ENCODE assay signal across 1 cellular context in the genomic region with DNA sequence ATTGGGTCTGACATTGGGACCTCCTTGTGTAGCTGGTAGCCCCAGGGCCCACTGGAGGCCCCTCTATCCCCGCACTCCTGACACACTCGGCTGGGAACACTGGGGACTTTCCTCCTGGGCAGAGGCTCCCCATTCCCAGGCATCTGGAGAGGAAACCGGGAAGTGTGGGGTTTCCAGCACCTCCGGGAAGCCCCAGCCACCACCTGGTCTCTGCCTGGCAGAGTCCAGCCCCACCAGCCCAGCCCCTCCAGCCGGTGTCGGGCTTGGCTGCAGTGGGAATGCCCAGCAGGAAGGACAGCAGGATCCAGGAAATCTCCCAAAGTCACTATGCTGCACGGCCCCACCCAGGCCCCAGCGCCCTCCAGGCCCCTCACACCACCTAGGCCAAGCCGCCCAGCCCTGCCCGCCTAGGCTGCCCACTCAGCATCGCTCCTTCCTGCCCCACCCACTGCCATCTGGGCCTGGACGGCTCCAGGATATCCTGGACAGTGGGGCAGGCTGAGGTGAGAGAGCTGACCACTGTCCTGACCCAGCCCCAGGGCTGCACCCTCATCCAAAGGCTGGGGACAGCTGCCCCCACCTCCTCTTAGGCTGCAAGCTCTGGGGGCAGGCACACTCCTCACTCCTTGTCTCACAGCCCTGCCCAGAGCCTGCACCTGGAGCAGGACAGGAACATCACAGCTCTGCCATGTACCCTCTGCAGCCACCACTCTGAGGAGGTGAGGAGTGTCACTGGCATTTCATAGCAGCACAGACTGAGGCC.
TF ChIP-seq lines count a peak whose summit lies in the region.

No MANE protein-coding gene starts in this region.

TF ChIP-seq in GM12878, 131 proteins besides CTCF, POLR2A, EP300 and RAD21:
- TF ChIP-seq TCF7 (IDR thresholded peaks at IDR 0.05; ENCODE audit: borderline replicate concordance) (no peak), KAT2A (conservative IDR thresholded peaks at IDR 0.05; ENCODE audit: control insufficient read depth, low read depth, low read length) (no peak), HDAC6 (IDR thresholded peaks at IDR 0.05; ENCODE audit: unreplicated experiment) (no peak)
- TF ChIP-seq, protein P1, sequence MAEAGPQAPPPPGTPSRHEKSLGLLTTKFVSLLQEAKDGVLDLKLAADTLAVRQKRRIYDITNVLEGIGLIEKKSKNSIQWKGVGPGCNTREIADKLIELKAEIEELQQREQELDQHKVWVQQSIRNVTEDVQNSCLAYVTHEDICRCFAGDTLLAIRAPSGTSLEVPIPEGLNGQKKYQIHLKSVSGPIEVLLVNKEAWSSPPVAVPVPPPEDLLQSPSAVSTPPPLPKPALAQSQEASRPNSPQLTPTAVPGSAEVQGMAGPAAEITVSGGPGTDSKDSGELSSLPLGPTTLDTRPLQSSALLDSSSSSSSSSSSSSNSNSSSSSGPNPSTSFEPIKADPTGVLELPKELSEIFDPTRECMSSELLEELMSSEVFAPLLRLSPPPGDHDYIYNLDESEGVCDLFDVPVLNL (IDR thresholded peaks at IDR 0.05; ENCODE audit: low read depth, low read length) = no peak
- TF ChIP-seq, protein P2, sequence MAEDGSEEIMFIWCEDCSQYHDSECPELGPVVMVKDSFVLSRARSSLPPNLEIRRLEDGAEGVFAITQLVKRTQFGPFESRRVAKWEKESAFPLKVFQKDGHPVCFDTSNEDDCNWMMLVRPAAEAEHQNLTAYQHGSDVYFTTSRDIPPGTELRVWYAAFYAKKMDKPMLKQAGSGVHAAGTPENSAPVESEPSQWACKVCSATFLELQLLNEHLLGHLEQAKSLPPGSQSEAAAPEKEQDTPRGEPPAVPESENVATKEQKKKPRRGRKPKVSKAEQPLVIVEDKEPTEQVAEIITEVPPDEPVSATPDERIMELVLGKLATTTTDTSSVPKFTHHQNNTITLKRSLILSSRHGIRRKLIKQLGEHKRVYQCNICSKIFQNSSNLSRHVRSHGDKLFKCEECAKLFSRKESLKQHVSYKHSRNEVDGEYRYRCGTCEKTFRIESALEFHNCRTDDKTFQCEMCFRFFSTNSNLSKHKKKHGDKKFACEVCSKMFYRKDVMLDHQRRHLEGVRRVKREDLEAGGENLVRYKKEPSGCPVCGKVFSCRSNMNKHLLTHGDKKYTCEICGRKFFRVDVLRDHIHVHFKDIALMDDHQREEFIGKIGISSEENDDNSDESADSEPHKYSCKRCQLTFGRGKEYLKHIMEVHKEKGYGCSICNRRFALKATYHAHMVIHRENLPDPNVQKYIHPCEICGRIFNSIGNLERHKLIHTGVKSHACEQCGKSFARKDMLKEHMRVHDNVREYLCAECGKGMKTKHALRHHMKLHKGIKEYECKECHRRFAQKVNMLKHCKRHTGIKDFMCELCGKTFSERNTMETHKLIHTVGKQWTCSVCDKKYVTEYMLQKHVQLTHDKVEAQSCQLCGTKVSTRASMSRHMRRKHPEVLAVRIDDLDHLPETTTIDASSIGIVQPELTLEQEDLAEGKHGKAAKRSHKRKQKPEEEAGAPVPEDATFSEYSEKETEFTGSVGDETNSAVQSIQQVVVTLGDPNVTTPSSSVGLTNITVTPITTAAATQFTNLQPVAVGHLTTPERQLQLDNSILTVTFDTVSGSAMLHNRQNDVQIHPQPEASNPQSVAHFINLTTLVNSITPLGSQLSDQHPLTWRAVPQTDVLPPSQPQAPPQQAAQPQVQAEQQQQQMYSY (CRISPR knock-in tag; IDR thresholded peaks at IDR 0.05) = no peak
- TF ChIP-seq, protein P3, sequence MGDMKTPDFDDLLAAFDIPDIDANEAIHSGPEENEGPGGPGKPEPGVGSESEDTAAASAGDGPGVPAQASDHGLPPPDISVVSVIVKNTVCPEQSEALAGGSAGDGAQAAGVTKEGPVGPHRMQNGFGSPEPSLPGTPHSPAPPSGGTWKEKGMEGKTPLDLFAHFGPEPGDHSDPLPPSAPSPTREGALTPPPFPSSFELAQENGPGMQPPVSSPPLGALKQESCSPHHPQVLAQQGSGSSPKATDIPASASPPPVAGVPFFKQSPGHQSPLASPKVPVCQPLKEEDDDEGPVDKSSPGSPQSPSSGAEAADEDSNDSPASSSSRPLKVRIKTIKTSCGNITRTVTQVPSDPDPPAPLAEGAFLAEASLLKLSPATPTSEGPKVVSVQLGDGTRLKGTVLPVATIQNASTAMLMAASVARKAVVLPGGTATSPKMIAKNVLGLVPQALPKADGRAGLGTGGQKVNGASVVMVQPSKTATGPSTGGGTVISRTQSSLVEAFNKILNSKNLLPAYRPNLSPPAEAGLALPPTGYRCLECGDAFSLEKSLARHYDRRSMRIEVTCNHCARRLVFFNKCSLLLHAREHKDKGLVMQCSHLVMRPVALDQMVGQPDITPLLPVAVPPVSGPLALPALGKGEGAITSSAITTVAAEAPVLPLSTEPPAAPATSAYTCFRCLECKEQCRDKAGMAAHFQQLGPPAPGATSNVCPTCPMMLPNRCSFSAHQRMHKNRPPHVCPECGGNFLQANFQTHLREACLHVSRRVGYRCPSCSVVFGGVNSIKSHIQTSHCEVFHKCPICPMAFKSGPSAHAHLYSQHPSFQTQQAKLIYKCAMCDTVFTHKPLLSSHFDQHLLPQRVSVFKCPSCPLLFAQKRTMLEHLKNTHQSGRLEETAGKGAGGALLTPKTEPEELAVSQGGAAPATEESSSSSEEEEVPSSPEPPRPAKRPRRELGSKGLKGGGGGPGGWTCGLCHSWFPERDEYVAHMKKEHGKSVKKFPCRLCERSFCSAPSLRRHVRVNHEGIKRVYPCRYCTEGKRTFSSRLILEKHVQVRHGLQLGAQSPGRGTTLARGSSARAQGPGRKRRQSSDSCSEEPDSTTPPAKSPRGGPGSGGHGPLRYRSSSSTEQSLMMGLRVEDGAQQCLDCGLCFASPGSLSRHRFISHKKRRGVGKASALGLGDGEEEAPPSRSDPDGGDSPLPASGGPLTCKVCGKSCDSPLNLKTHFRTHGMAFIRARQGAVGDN (IDR thresholded peaks at IDR 0.05) = no peak
